15 cellular contexts compared by ENCODE assay signal in genomic region chr14:72876710-72877063, GRCh38.
"Had no signal": no experiment of that assay in that cellular context is flagged by ENCODE, and none has a peak within 500 bp of the region (broad histone marks: within the 10 kb centered on the region; RNA-seq: fewer than 3 reads in every experiment).

No MANE protein-coding gene starts in this region.

- H3K4me3 Mint-ChIP-seq: activated CD4-positive, alpha-beta memory T cell treated with anti-CD3 and anti-CD28 coated beads for 36 hours; activated T-cell treated with anti-CD3 and anti-CD28 coated beads, Interleukin-2, amount 50 U/mL, for 72 hours; type B pancreatic cell had no signal

- H3K27ac Mint-ChIP-seq: activated CD4-positive, alpha-beta memory T cell treated with anti-CD3 and anti-CD28 coated beads for 36 hours; activated T-cell treated with anti-CD3 and anti-CD28 coated beads, Interleukin-2, amount 50 U/mL, for 72 hours; type B pancreatic cell had no signal

- DNase-seq: activated CD4-positive, alpha-beta memory T cell treated with anti-CD3 and anti-CD28 coated beads for 36 hours; activated CD4-positive, alpha-beta T cell treated with anti-CD3 and anti-CD28 coated beads for 1 hour; activated T-cell treated with anti-CD3 and anti-CD28 coated beads, Interleukin-2, amount 50 U/mL, for 72 hours; heart right ventricle; kidney; left ventricle myocardium superior; stimulated activated CD4-positive, alpha-beta T cell treated with anti-CD3 and anti-CD28 coated beads, Interleukin-2, amount 100 ng/mL, for 24 hours; stimulated activated naive CD8-positive, alpha-beta T cell treated with anti-CD3 and anti-CD28 coated beads, Interleukin-15, Interleukin-2, amounts not matched to agents 100 U/mL and 50 U/mL, for 24 hours; T-helper 9 cell had no signal

- H3K36me3 Mint-ChIP-seq: type B pancreatic cell had no signal

- ATAC-seq: activated T-cell treated with anti-CD3 and anti-CD28 coated beads, Interleukin-2, amount 50 U/mL, for 72 hours; stimulated activated naive CD8-positive, alpha-beta T cell treated with anti-CD3 and anti-CD28 coated beads, Interleukin-15, Interleukin-2, amounts not matched to agents 100 U/mL and 50 U/mL, for 24 hours had no signal

- H3K9me3 ChIP-seq: ascending aorta, sigmoid colon, suprapubic skin had no signal

- H3K9me3 Mint-ChIP-seq: type B pancreatic cell had no signal

- FAIRE-seq: endothelial cell of umbilical vein, frontal cortex, kidney had no signal

- H3K4me1 ChIP-seq: ascending aorta, sigmoid colon, suprapubic skin had no signal

- H3K27me3 Mint-ChIP-seq: activated CD4-positive, alpha-beta memory T cell treated with anti-CD3 and anti-CD28 coated beads for 36 hours had no signal

- H3K4me3 ChIP-seq: ascending aorta, heart right ventricle, sigmoid colon, suprapubic skin had no signal

- H3K27ac ChIP-seq: ascending aorta, heart right ventricle, sigmoid colon, suprapubic skin had no signal
